Comparison of ENCODE assay signal across 30 cellular contexts in genomic region chr5:132667309-132667708, GRCh38. TPM values are rescaled to one million over a fixed set of nuclear protein-coding genes. Genes with fewer than 3 reads are reported as not detected.
"Had no signal": no experiment of that assay in that cellular context is flagged by ENCODE, and none has a peak within 500 bp of the region (broad histone marks: within the 10 kb centered on the region; RNA-seq: fewer than 3 reads in every experiment).

No MANE protein-coding gene starts in this region.

- H2AFZ ChIP-seq: parathyroid adenoma had no signal

- H3K27ac ChIP-seq: epithelial cell of prostate, gastrocnemius medialis, lower lobe of right lung, parathyroid adenoma, right lobe of liver, testis, tibial artery had no signal

- H3K4me1 ChIP-seq: gastrocnemius medialis, lower lobe of right lung, parathyroid adenoma, right lobe of liver had no signal

- H3K9ac ChIP-seq: parathyroid adenoma had no signal

- H3K9me3 Mint-ChIP-seq: dendritic cell treated with granulocyte-macrophage colony-stimulating factor and Interleukin-4, amounts not matched to agents 40 ng/mL and 50 ng/mL, for 4 days; endodermal cell; naive thymus-derived CD8-positive, alpha-beta T cell; nephron progenitor cell; stimulated activated effector memory CD8-positive, alpha-beta T cell treated with anti-CD3 and anti-CD28 coated beads, Interleukin-12 subunit alpha, Interleukin-12 subunit beta, amount 100 ng/mL, for 72 hours had no signal

- H3K27ac Mint-ChIP-seq: dendritic cell treated with granulocyte-macrophage colony-stimulating factor and Interleukin-4, amounts not matched to agents 40 ng/mL and 50 ng/mL, for 4 days; endodermal cell; nephron progenitor cell; progenitor cell of endocrine pancreas; stimulated activated effector memory CD8-positive, alpha-beta T cell treated with anti-CD3 and anti-CD28 coated beads, Interleukin-12 subunit alpha, Interleukin-12 subunit beta, amount 100 ng/mL, for 72 hours; type B pancreatic cell had no signal

- DNase-seq: effector CD8-positive, alpha-beta T cell; endodermal cell; foreskin fibroblast; gastrocnemius medialis; head of caudate nucleus; left ventricle myocardium superior; lower lobe of right lung; naive thymus-derived CD8-positive, alpha-beta T cell; nephron progenitor cell; occipital lobe; right lobe of liver; stimulated activated CD4-positive, alpha-beta T cell treated with anti-CD3 and anti-CD28 coated beads, Interleukin-2, amount 100 ng/mL, for 24 hours; stimulated activated CD4-positive, alpha-beta T cell treated with anti-CD3 and anti-CD28 coated beads, Interleukin-4, amount 100 ng/mL, for 24 hours; stimulated activated naive CD8-positive, alpha-beta T cell treated with anti-CD3 and anti-CD28 coated beads, Interleukin-15, Interleukin-2, amounts not matched to agents 100 U/mL and 50 U/mL, for 24 hours; substantia nigra; testis; tibial artery had no signal

- H3K27me3 Mint-ChIP-seq: dendritic cell treated with granulocyte-macrophage colony-stimulating factor and Interleukin-4, amounts not matched to agents 40 ng/mL and 50 ng/mL, for 4 days had no signal

- H3K4me2 ChIP-seq: smooth muscle cell had no signal

- H3K36me3 Mint-ChIP-seq: naive thymus-derived CD8-positive, alpha-beta T cell; type B pancreatic cell had no signal

- ATAC-seq: esophagus mucosa; gastrocnemius medialis; left ventricle myocardium superior; lower lobe of right lung; naive thymus-derived CD8-positive, alpha-beta T cell; right lobe of liver; stimulated activated effector memory CD8-positive, alpha-beta T cell treated with anti-CD3 and anti-CD28 coated beads, Interleukin-12 subunit alpha, Interleukin-12 subunit beta, amount 100 ng/mL, for 72 hours; stimulated activated naive CD8-positive, alpha-beta T cell treated with anti-CD3 and anti-CD28 coated beads, Interleukin-15, Interleukin-2, amounts not matched to agents 100 U/mL and 50 U/mL, for 24 hours had no signal

- H3K27me3 ChIP-seq: gastrocnemius medialis, right lobe of liver, testis, tibial artery had no signal

- H3K4me3 ChIP-seq: gastrocnemius medialis, lower lobe of right lung, right lobe of liver, smooth muscle cell, testis, tibial artery had no signal

- H3K4me3 Mint-ChIP-seq: dendritic cell treated with granulocyte-macrophage colony-stimulating factor and Interleukin-4, amounts not matched to agents 40 ng/mL and 50 ng/mL, for 4 days; endodermal cell; naive thymus-derived CD8-positive, alpha-beta T cell; nephron progenitor cell; stimulated activated effector memory CD8-positive, alpha-beta T cell treated with anti-CD3 and anti-CD28 coated beads, Interleukin-12 subunit alpha, Interleukin-12 subunit beta, amount 100 ng/mL, for 72 hours; type B pancreatic cell had no signal

- H3K36me3 ChIP-seq: gastrocnemius medialis, lower lobe of right lung, right lobe of liver, tibial artery had no signal

- H3K9me3 ChIP-seq: gastrocnemius medialis, lower lobe of right lung, right lobe of liver, testis, tibial artery had no signal

RNA-seq across cellular contexts. Expression of gene IL4, which starts 6.5 kb away (rescaled TPM):
- total RNA-seq: endodermal cell; esophagus mucosa; gastrocnemius medialis; glomerular endothelial cell; left ventricle myocardium superior; lower lobe of right lung; mesenteric fat pad; myocyte; naive thymus-derived CD8-positive, alpha-beta T cell; occipital lobe; progenitor cell of endocrine pancreas; right lobe of liver; smooth muscle cell; testis; urinary bladder had no signal
- polyA plus RNA-seq: keratinocyte; naive thymus-derived CD8-positive, alpha-beta T cell; smooth muscle cell; urinary bladder had no signal

RNA-seq across cellular contexts. Expression of gene IL13, which starts 9.3 kb away (rescaled TPM):
- total RNA-seq: endodermal cell, esophagus mucosa, gastrocnemius medialis, glomerular endothelial cell, left ventricle myocardium superior, lower lobe of right lung, mesenteric fat pad, myocyte, occipital lobe, progenitor cell of endocrine pancreas, urinary bladder had no signal
- polyA plus RNA-seq: keratinocyte; naive thymus-derived CD8-positive, alpha-beta T cell; smooth muscle cell; urinary bladder had no signal
